ENCODE assay signal across 11 cellular contexts in genomic region chr7:25118048-25118753, GRCh38. TPM values are rescaled to one million over a fixed set of nuclear protein-coding genes. Genes with fewer than 3 reads are reported as not detected.
DNase-seq lines count a peak whose midpoint lies in the region; ATAC-seq, FAIRE-seq and TF ChIP-seq lines count a peak whose summit lies in the region.
"Had no signal": no experiment of that assay in that cellular context is flagged by ENCODE, and none has a peak within 500 bp of the region (broad histone marks: within the 10 kb centered on the region; RNA-seq: fewer than 3 reads in every experiment).

No MANE protein-coding gene starts in this region.

- no peak overlapping the region for H3K4me3 ChIP-seq in upper lobe of right lung
- H3K4me3 ChIP-seq in pancreas: no peak overlapping the region

- peaks cover 41% of the 10 kb centered on the region for H3K36me3 ChIP-seq in upper lobe of right lung
- peaks cover 0 to 11% (median 6%) of the 10 kb centered on the region in 3 donors for H3K36me3 ChIP-seq in pancreas

- no peaks in the 10 kb centered on the region for H3K9me3 Mint-ChIP-seq in activated T-cell treated with anti-CD3 and anti-CD28 coated beads, Interleukin-2, amount 50 U/mL, for 72 hours
- H3K9me3 Mint-ChIP-seq in natural killer cell treated with Interleukin-12 subunit alpha and Interleukin-12 subunit beta and Interleukin-15 and Interleukin-18, amount 100 ng/mL, for 72 hours: no peaks in the 10 kb centered on the region

- H3K27me3 Mint-ChIP-seq in activated T-cell treated with anti-CD3 and anti-CD28 coated beads, Interleukin-2, amount 50 U/mL, for 72 hours (ENCODE audit: low read depth): no peaks in the 10 kb centered on the region
- no peaks in the 10 kb centered on the region for H3K27me3 Mint-ChIP-seq in natural killer cell treated with Interleukin-12 subunit alpha and Interleukin-12 subunit beta and Interleukin-15 and Interleukin-18, amount 100 ng/mL, for 72 hours

- no peak for ATAC-seq in activated T-cell treated with anti-CD3 and anti-CD28 coated beads, Interleukin-2, amount 50 U/mL, for 72 hours (replicated peaks in 1 of 2)
- ATAC-seq in GM21737 (IDR thresholded peaks at IDR 0.05; ENCODE audit: unreplicated experiment) (peak; percentile 27), HG03469 (IDR thresholded peaks at IDR 0.05; ENCODE audit: unreplicated experiment) (peak; percentile 15), upper lobe of right lung (no peak), pancreas (no peak)
- peak in 1 of 2 donors; percentile 21 for ATAC-seq in natural killer cell treated with Interleukin-12 subunit alpha and Interleukin-12 subunit beta and Interleukin-15 and Interleukin-18, amount 100 ng/mL, for 72 hours

- H3K4me3 Mint-ChIP-seq in activated T-cell treated with anti-CD3 and anti-CD28 coated beads, Interleukin-2, amount 50 U/mL, for 72 hours: peak overlapping the region; percentile 20 to 67
- peak overlapping the region; percentile 58 for H3K4me3 Mint-ChIP-seq in natural killer cell treated with Interleukin-12 subunit alpha and Interleukin-12 subunit beta and Interleukin-15 and Interleukin-18, amount 100 ng/mL, for 72 hours

- no peak for FAIRE-seq in pancreas (lab: Jason Lieb, UNC)

- no peaks in the 10 kb centered on the region for H3K9me3 ChIP-seq in upper lobe of right lung
- no peaks in the 10 kb centered on the region for H3K9me3 ChIP-seq in pancreas

- 82 to 83% methylated on average over 8 of the region's 8 CpGs for WGBS in pancreas, 2 donors

- H3K4me1 ChIP-seq in upper lobe of right lung (no peaks in the 10 kb centered on the region), pancreas (no peaks in the 10 kb centered on the region)

- peaks cover 65% of the 10 kb centered on the region for H3K4me1 Mint-ChIP-seq in activated T-cell treated with anti-CD3 and anti-CD28 coated beads, Interleukin-2, amount 50 U/mL, for 72 hours (ENCODE audit: low read depth)
- H3K4me1 Mint-ChIP-seq in natural killer cell treated with Interleukin-12 subunit alpha and Interleukin-12 subunit beta and Interleukin-15 and Interleukin-18, amount 100 ng/mL, for 72 hours (ENCODE audit: low read depth in 2 of 2): peaks cover 29 to 35% of the 10 kb centered on the region in 2 donors

- peak overlapping the region; percentile 21 for H3K27ac Mint-ChIP-seq in activated T-cell treated with anti-CD3 and anti-CD28 coated beads, Interleukin-2, amount 50 U/mL, for 72 hours
- H3K27ac Mint-ChIP-seq in natural killer cell treated with Interleukin-12 subunit alpha and Interleukin-12 subunit beta and Interleukin-15 and Interleukin-18, amount 100 ng/mL, for 72 hours: peak overlapping the region; percentile 49 to 50

- no peak overlapping the region for H3K27ac ChIP-seq in upper lobe of right lung
- no peak overlapping the region for H3K27ac ChIP-seq in pancreas

- TF ChIP-seq CTCF in upper lobe of right lung (IDR thresholded peaks at IDR 0.05): no peak
- TF ChIP-seq CTCF in pancreas (IDR thresholded peaks at IDR 0.05): no peak

- H3K36me3 Mint-ChIP-seq in activated T-cell treated with anti-CD3 and anti-CD28 coated beads, Interleukin-2, amount 50 U/mL, for 72 hours (ENCODE audit: insufficient read depth in 2 of 2): peaks cover 8 to 34% of the 10 kb centered on the region in 2 donors
- H3K36me3 Mint-ChIP-seq in natural killer cell treated with Interleukin-12 subunit alpha and Interleukin-12 subunit beta and Interleukin-15 and Interleukin-18, amount 100 ng/mL, for 72 hours: peaks cover 21% of the 10 kb centered on the region

- H3K27me3 ChIP-seq in upper lobe of right lung: no peaks in the 10 kb centered on the region
- no peaks in the 10 kb centered on the region for H3K27me3 ChIP-seq in pancreas

- intact Hi-C loops in upper lobe of right lung (cut with DNase I) (no loop called here), pancreas (cut with DNase I) (no loop called here)

- DNase-seq in activated T-cell treated with anti-CD3 and anti-CD28 coated beads, Interleukin-2, amount 50 U/mL, for 72 hours: no peak
- no peak for DNase-seq in activated T-cell treated with anti-CD3 and anti-CD28 coated beads, Interleukin-2, amount 50 U/mL, for 1 hour
- no peak for DNase-seq in natural killer cell treated with Interleukin-12 subunit alpha and Interleukin-12 subunit beta and Interleukin-15 and Interleukin-18, amount 100 ng/mL, for 72 hours (ENCODE audit: low spot score)
- DNase-seq in upper lobe of right lung: no peak
- no peak for DNase-seq in OCI-M1 (lab: John Stamatoyannopoulos, UW)
- DNase-seq in pancreas: no peak
- DNase-seq: anterior cingulate cortex, GOT3, NCI-H1436 treated with DMSO at 0.1 percent for 48 hours had no signal

RNA-seq across cellular contexts. Expression of gene CYCS, which starts 6.9 kb away (rescaled TPM):
- total RNA-seq in activated T-cell treated with anti-CD3 and anti-CD28 coated beads, Interleukin-2, amount 50 U/mL, for 72 hours: 100 to 1,000 TPM; 147 to 158 TPM
- total RNA-seq in natural killer cell treated with Interleukin-12 subunit alpha and Interleukin-12 subunit beta and Interleukin-15 and Interleukin-18, amount 100 ng/mL, for 72 hours: 100 to 1,000 TPM; 191 to 253 TPM
- total RNA-seq in upper lobe of right lung (72.8 TPM), pancreas (10 to 100 TPM; 14.8 to 31.9 (median 27.4) TPM)
- 10 to 100 TPM; 13.0 to 28.0 TPM for polyA plus RNA-seq in pancreas

Comparison
In these comparisons a context has a peak if more than half of its experiments do, and no peak if none do; other contexts are left out.
1. ATAC-seq: peak in GM21737 (single experiment) and HG03469 (single experiment); none in activated T-cell treated with anti-CD3 and anti-CD28 coated beads, Interleukin-2, amount 50 U/mL, for 72 hours (0 of 2), upper lobe of right lung (single experiment) and pancreas (0 of 4).